ENCODE assay signal across 9 cellular contexts in genomic region chr9:127562271-127562780, GRCh38. TPM values are rescaled to one million over a fixed set of nuclear protein-coding genes. Genes with fewer than 3 reads are reported as not detected.
A peak's percentile ranks its signal among the peaks of the same experiment; 100 is the strongest.
DNase-seq lines count a peak whose midpoint lies in the region; ATAC-seq, FAIRE-seq and TF ChIP-seq lines count a peak whose summit lies in the region.
"Had no signal": no experiment of that assay in that cellular context is flagged by ENCODE, and none has a peak within 500 bp of the region (broad histone marks: within the 10 kb centered on the region; RNA-seq: fewer than 3 reads in every experiment).

No MANE protein-coding gene starts in this region.

- H2AFZ ChIP-seq in astrocyte (ENCODE audit: low read depth, low read length), result no peak overlapping the region

- TF ChIP-seq CTCF in HFFc6 (IDR thresholded peaks at IDR 0.05) (no peak), astrocyte (IDR thresholded peaks at IDR 0.05; ENCODE audit: insufficient read depth, low read depth, low read length) (no peak), suprapubic skin (IDR thresholded peaks at IDR 0.05) (no peak)

- H3K4me3 ChIP-seq in astrocyte (ENCODE audit: insufficient read depth, low read depth, low read length) (peak overlapping the region; percentile 19), suprapubic skin (no peak overlapping the region)

- TF ChIP-seq EP300 in suprapubic skin (IDR thresholded peaks at IDR 0.05), result no peak

- peaks cover 2% of the 10 kb centered on the region; the same call in 1 of the 2 replicates for H3K27me3 Mint-ChIP-seq in HFFc6 (ENCODE audit: insufficient read depth)
- H3K27me3 Mint-ChIP-seq in astrocyte (ENCODE audit: low read depth, unreplicated experiment), result no peaks in the 10 kb centered on the region

- H3K36me3 Mint-ChIP-seq in HFFc6 (ENCODE audit: low read depth), result peaks cover 53% of the 10 kb centered on the region
- H3K36me3 Mint-ChIP-seq in astrocyte (ENCODE audit: low read depth, unreplicated experiment), result peaks cover 21% of the 10 kb centered on the region

- H3K27ac ChIP-seq in astrocyte (ENCODE audit: low read depth, low read length) (peak overlapping the region; percentile 91), layer of hippocampus (ENCODE audit: low read depth, low read length) (peak overlapping the region; percentile 35), suprapubic skin (peak overlapping the region; percentile 82)

- peak overlapping the region; percentile 99 for H3K27ac Mint-ChIP-seq in HFFc6
- H3K27ac Mint-ChIP-seq in astrocyte (ENCODE audit: unreplicated experiment), result peak overlapping the region; percentile 89

- peaks cover 94% of the 10 kb centered on the region for H3K4me1 Mint-ChIP-seq in HFFc6 (ENCODE audit: low read depth)
- H3K4me1 Mint-ChIP-seq in astrocyte (ENCODE audit: low read depth, unreplicated experiment), result peaks cover 65% of the 10 kb centered on the region

- H3K9me3 Mint-ChIP-seq in HFFc6, result no peaks in the 10 kb centered on the region
- peaks cover 2% of the 10 kb centered on the region for H3K9me3 Mint-ChIP-seq in astrocyte (ENCODE audit: unreplicated experiment)

- DNase-seq in HFFc6, result no peak
- no peak for DNase-seq in astrocyte (ENCODE audit: low read depth)
- DNase-seq in suprapubic skin (ENCODE audit: low spot score in 2 of 2), result peak in 1 of 2 donors; percentile 74
- DNase-seq in NCI-H1417 (lab: John Stamatoyannopoulos, UW), result no peak
- DNase-seq: activated CD4-positive, alpha-beta T cell treated with anti-CD3 and anti-CD28 coated beads, Interleukin-2, amount 50 U/mL, for 1 hour; Karpas-422 had no signal

- ATAC-seq in HG03039 (IDR thresholded peaks at IDR 0.05; ENCODE audit: unreplicated experiment), result no peak
- no peak for ATAC-seq in HG02588 (IDR thresholded peaks at IDR 0.05; ENCODE audit: unreplicated experiment)

- H3K27me3 ChIP-seq in astrocyte (ENCODE audit: insufficient read depth, low read length) (no peaks in the 10 kb centered on the region), layer of hippocampus (ENCODE audit: control insufficient read depth, insufficient read depth, low read length) (no peaks in the 10 kb centered on the region), suprapubic skin (no peaks in the 10 kb centered on the region)

- peaks cover 96% of the 10 kb centered on the region for H3K79me2 ChIP-seq in astrocyte (ENCODE audit: insufficient read depth, low read length)

- H3K4me2 ChIP-seq in astrocyte (ENCODE audit: low read length), result peak overlapping the region; percentile 66

- H3K4me1 ChIP-seq in astrocyte (ENCODE audit: insufficient read depth, low read length) (peaks cover 81% of the 10 kb centered on the region), suprapubic skin (peaks cover 93% of the 10 kb centered on the region)

- TF ChIP-seq POLR2A in suprapubic skin (IDR thresholded peaks at IDR 0.05), result no peak

- H4K20me1 ChIP-seq in astrocyte (ENCODE audit: insufficient read depth, low read length), result peaks cover 90% of the 10 kb centered on the region

- FAIRE-seq in astrocyte (lab: Jason Lieb, UNC), result no peak

- H3K9me3 ChIP-seq in astrocyte (ENCODE audit: insufficient read depth, low read depth, low read length), result no peaks in the 10 kb centered on the region
- H3K9me3 ChIP-seq in suprapubic skin, result no peaks in the 10 kb centered on the region

- peak overlapping the region; percentile 64 for H3K9ac ChIP-seq in astrocyte (ENCODE audit: low read length)

- WGBS in suprapubic skin, result 50% methylated on average over 13 of the region's 13 CpGs

- H3K36me3 ChIP-seq in astrocyte (ENCODE audit: insufficient read depth, low read length) (peaks cover 22% of the 10 kb centered on the region), suprapubic skin (peaks cover 7% of the 10 kb centered on the region)

- H3K4me3 Mint-ChIP-seq in HFFc6 (peak overlapping the region; percentile 93), astrocyte (ENCODE audit: unreplicated experiment) (peak overlapping the region; percentile 65)

RNA-seq across cellular contexts. Expression of gene STXBP1, which starts 49.8 kb away (rescaled TPM):
- total RNA-seq in HFFc6 (2021; fragmentation: NEBNext Ultra II Directional; extraction: Animal tissue kit (Norgen Biotek cat#: 25700)), result 10 to 100 TPM; 61.9 to 90.7 (median 73.6) TPM
- 39.6 and 45.4 TPM in 2 replicates for total RNA-seq in astrocyte
- total RNA-seq in suprapubic skin, result 10 to 100 TPM; 18.4 to 28.2 (median 24.5) TPM

Comparison
In these comparisons a context has a peak if more than half of its experiments do, and no peak if none do; other contexts are left out.
1. H3K27ac ChIP-seq: peak in every context shown above with its lines; median percentile 91 in astrocyte; 82 in suprapubic skin; 35 in layer of hippocampus.